ENCODE assay signal across 1 cellular context in the genomic region with DNA sequence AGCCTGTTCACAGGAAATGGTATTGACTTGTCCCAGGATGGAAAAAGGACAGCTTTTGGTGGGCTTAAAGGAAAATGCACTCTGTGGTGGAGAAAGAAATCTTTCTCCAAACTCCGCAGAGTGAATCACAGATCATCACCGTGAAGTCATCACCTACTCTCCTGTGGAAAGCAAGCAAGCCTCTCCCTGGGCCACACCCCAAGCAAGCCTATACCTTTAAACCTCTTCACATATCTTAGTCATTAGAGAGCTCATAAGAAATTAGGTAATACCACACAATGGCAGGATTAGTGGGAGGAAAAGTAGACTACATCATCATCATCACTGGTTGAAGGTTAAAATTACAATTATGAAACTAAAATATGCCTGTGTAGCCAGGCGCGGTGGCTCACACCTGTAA.
TF ChIP-seq lines count a peak whose summit lies in the region.

No MANE protein-coding gene starts in this region.

TF ChIP-seq in SK-N-SH, 30 proteins besides CTCF, POLR2A, EP300 and RAD21:
- TF ChIP-seq RCOR1 (IDR thresholded peaks at IDR 0.05; ENCODE audit: low read length) (no peak), MEF2A (IDR thresholded peaks at IDR 0.05; ENCODE audit: borderline replicate concordance, low read depth) (no peak), TCF12 (IDR thresholded peaks at IDR 0.05) (no peak), FOXM1 (IDR thresholded peaks at IDR 0.05; ENCODE audit: low read depth) (no peak), MAX (IDR thresholded peaks at IDR 0.05; ENCODE audit: low read depth) (no peak), MXI1 (IDR thresholded peaks at IDR 0.05; ENCODE audit: low read depth, low read length) (no peak), FOSL2 (IDR thresholded peaks at IDR 0.05; ENCODE audit: borderline replicate concordance, low read depth) (no peak), YY1 (IDR thresholded peaks at IDR 0.05; ENCODE audit: low read depth) (no peak), PBX3 (IDR thresholded peaks at IDR 0.05) (no peak), USF1 (IDR thresholded peaks at IDR 0.05; ENCODE audit: borderline replicate concordance, low read depth) (no peak), RFX5 (IDR thresholded peaks at IDR 0.05; ENCODE audit: low read length) (no peak)
